19 cellular contexts compared by ENCODE assay signal in genomic region chr14:96986701-96987474, GRCh38.
DNase-seq lines count a peak whose midpoint lies in the region; ATAC-seq and TF ChIP-seq lines count a peak whose summit lies in the region.
"Had no signal": no experiment of that assay in that cellular context is flagged by ENCODE, and none has a peak within 500 bp of the region (broad histone marks: within the 10 kb centered on the region; RNA-seq: fewer than 3 reads in every experiment).

No MANE protein-coding gene starts in this region.

- no peak overlapping the region for H3K4me3 ChIP-seq in neutrophil (ENCODE audit: low read depth in 1 of 2, low read length in 1 of 2)
- H3K4me3 ChIP-seq in OCI-LY7 (ENCODE audit: low read depth, low read length, poor library complexity, severe bottlenecking) = no peak overlapping the region
- H3K4me3 ChIP-seq: cardiac muscle cell had no signal

- no peaks in the 10 kb centered on the region for H3K9me2 ChIP-seq in OCI-LY7 (ENCODE audit: insufficient read depth, low read length)

- TF ChIP-seq CTCF in neutrophil (IDR thresholded peaks at IDR 0.05) (no peak), OCI-LY7 (conservative IDR thresholded peaks at IDR 0.05; ENCODE audit: low read length) (no peak)

- H3K9me3 Mint-ChIP-seq in activated CD8-positive, alpha-beta memory T cell treated with anti-CD3 and anti-CD28 coated beads, Interleukin-2, amount 10 ng/mL, durations not matched to agents 7 days and 5 days (ENCODE audit: low read depth) = no peaks in the 10 kb centered on the region

- peaks cover 83% of the 10 kb centered on the region for H3K27me3 ChIP-seq in neutrophil
- H3K27me3 ChIP-seq: cardiac muscle cell had no signal

- intact Hi-C loops in OCI-LY7 (cut with micrococcal nuclease; ENCODE audit: unreplicated experiment) = no loop called here

- POLR2A ChIA-PET in OCI-LY7 (lab: Charles Lee) = no interaction called here

- no TSS peak for BruUV-seq in OCI-LY7 (replicated peaks; lab: Mats Ljungman, UMichigan)

- no peak overlapping the region for H3K27ac Mint-ChIP-seq in activated CD8-positive, alpha-beta memory T cell treated with anti-CD3 and anti-CD28 coated beads, Interleukin-2, amount 10 ng/mL, durations not matched to agents 7 days and 5 days
- H3K27ac Mint-ChIP-seq: activated naive CD4-positive, alpha-beta T cell treated with anti-CD3 and anti-CD28 coated beads, Interleukin-2, amount 50 U/mL, for 72 hours had no signal

- CTCF ChIA-PET in activated CD8-positive, alpha-beta memory T cell treated with anti-CD3 and anti-CD28 coated beads, Interleukin-2, amount 10 ng/mL, durations not matched to agents 7 days and 5 days (lab: Charles Lee) = no interaction called here
- CTCF ChIA-PET in OCI-LY7 (lab: Charles Lee; ENCODE audit: unreplicated experiment) = no interaction called here

- H3K27me3 Mint-ChIP-seq in activated CD8-positive, alpha-beta memory T cell treated with anti-CD3 and anti-CD28 coated beads, Interleukin-2, amount 10 ng/mL, durations not matched to agents 7 days and 5 days = no peaks in the 10 kb centered on the region

- peak overlapping the region; percentile 60 for H3K27ac ChIP-seq in neutrophil
- H3K27ac ChIP-seq in OCI-LY7 (ENCODE audit: low read depth, low read length, poor library complexity, severe bottlenecking) = no peak overlapping the region
- H3K27ac ChIP-seq: cardiac muscle cell had no signal

- peaks cover 15% of the 10 kb centered on the region for H3K4me1 Mint-ChIP-seq in activated CD8-positive, alpha-beta memory T cell treated with anti-CD3 and anti-CD28 coated beads, Interleukin-2, amount 10 ng/mL, durations not matched to agents 7 days and 5 days

- no peak overlapping the region for H3K4me2 ChIP-seq in OCI-LY7 (ENCODE audit: low read length)

- peak; percentile 43 for DNase-seq in activated CD8-positive, alpha-beta memory T cell treated with anti-CD3 and anti-CD28 coated beads, Interleukin-2, amount 10 ng/mL, durations not matched to agents 7 days and 5 days
- DNase-seq in activated CD8-positive, alpha-beta memory T cell treated with anti-CD3 and anti-CD28 coated beads, Interleukin-2, amount 50 U/mL, for 4 hours = no peak
- peak; percentile 12 for DNase-seq in OCI-M1 (lab: John Stamatoyannopoulos, UW)
- no peak for DNase-seq in OCI-LY7 (ENCODE audit: low spot score)
- DNase-seq: 8988T; Calu3; effector memory CD4-positive, alpha-beta T cell; foreskin fibroblast; KG1; mammary epithelial cell; NCI-H1930; NCI-H774; small intestine had no signal

- H3K36me3 Mint-ChIP-seq in activated CD8-positive, alpha-beta memory T cell treated with anti-CD3 and anti-CD28 coated beads, Interleukin-2, amount 10 ng/mL, durations not matched to agents 7 days and 5 days = no peaks in the 10 kb centered on the region

- peak; percentile 60 for ATAC-seq in activated CD8-positive, alpha-beta memory T cell treated with anti-CD3 and anti-CD28 coated beads, Interleukin-2, amount 10 ng/mL, durations not matched to agents 7 days and 5 days
- ATAC-seq in HG02870 (IDR thresholded peaks at IDR 0.05; ENCODE audit: unreplicated experiment) (peak; percentile 73), GM21619 (IDR thresholded peaks at IDR 0.05; ENCODE audit: unreplicated experiment) (no peak), HG03520 (IDR thresholded peaks at IDR 0.05; ENCODE audit: unreplicated experiment) (no peak)
- ATAC-seq: activated naive CD4-positive, alpha-beta T cell treated with anti-CD3 and anti-CD28 coated beads, Interleukin-2, amount 50 U/mL, for 72 hours had no signal

- H3K79me2 ChIP-seq in OCI-LY7 (ENCODE audit: insufficient read depth, low read depth, low read length) = no peaks in the 10 kb centered on the region

- peaks cover 8 to 21% of the 10 kb centered on the region in 2 experiments for H3K4me1 ChIP-seq in neutrophil (ENCODE audit: control insufficient read depth in 1 of 2, insufficient read depth in 1 of 2, low read depth in 1 of 2, low read length in 1 of 2)
- no peaks in the 10 kb centered on the region for H3K4me1 ChIP-seq in OCI-LY7 (ENCODE audit: insufficient read depth, low read length, poor library complexity, severe bottlenecking)

- H3K4me3 Mint-ChIP-seq in activated CD8-positive, alpha-beta memory T cell treated with anti-CD3 and anti-CD28 coated beads, Interleukin-2, amount 10 ng/mL, durations not matched to agents 7 days and 5 days = no peak overlapping the region

- no peaks in the 10 kb centered on the region for H3K36me3 ChIP-seq in neutrophil
- H3K36me3 ChIP-seq in OCI-LY7 (ENCODE audit: insufficient read depth, low read length) = no peaks in the 10 kb centered on the region
- H3K36me3 ChIP-seq: cardiac muscle cell had no signal

- no peak overlapping the region for H2AFZ ChIP-seq in OCI-LY7 (ENCODE audit: low read length)

- H4K20me1 ChIP-seq in OCI-LY7 (ENCODE audit: insufficient read depth, low read length) = no peaks in the 10 kb centered on the region

- H3K9me3 ChIP-seq in neutrophil (no peaks in the 10 kb centered on the region), OCI-LY7 (ENCODE audit: low read length) (no peaks in the 10 kb centered on the region)

Comparison
In these comparisons a context has a peak if more than half of its experiments do, and no peak if none do; other contexts are left out.
1. DNase-seq: peak in activated CD8-positive, alpha-beta memory T cell treated with anti-CD3 and anti-CD28 coated beads, Interleukin-2, amount 10 ng/mL, durations not matched to agents 7 days and 5 days (single experiment) and OCI-M1 (single experiment); none in activated CD8-positive, alpha-beta memory T cell treated with anti-CD3 and anti-CD28 coated beads, Interleukin-2, amount 50 U/mL, for 4 hours (single experiment) and OCI-LY7 (single experiment).
2. ATAC-seq: peak in activated CD8-positive, alpha-beta memory T cell treated with anti-CD3 and anti-CD28 coated beads, Interleukin-2, amount 10 ng/mL, durations not matched to agents 7 days and 5 days (single experiment) and HG02870 (single experiment); none in GM21619 (single experiment) and HG03520 (single experiment).